ENCODE assay signal across 8 cellular contexts in genomic region chr17:78241277-78242023, GRCh38. TPM values are rescaled to one million over a fixed set of nuclear protein-coding genes. Genes with fewer than 3 reads are reported as not detected.
DNase-seq lines count a peak whose midpoint lies in the region; ATAC-seq, FAIRE-seq and TF ChIP-seq lines count a peak whose summit lies in the region.

No MANE protein-coding gene starts in this region.

- FAIRE-seq in A549 (lab: Jason Lieb, UNC), result no peak

- no peaks in the 10 kb centered on the region for H3K27me3 ChIP-seq in SJCRH30

- DNase-seq in A549 (ENCODE audit: low read depth in 1 of 2, low spot score in 1 of 2) (peak; percentile 69 to 93), SJCRH30 (peak; percentile 88 to 96), head of caudate nucleus (peak in 41 of 42 donors; percentile 35 to 96 (median 87)), NOMO-1 (lab: John Stamatoyannopoulos, UW; ENCODE audit: unreplicated experiment in 2 of 2) (no peak), Kasumi-1 (lab: John Stamatoyannopoulos, UW) (no peak)

- TF ChIP-seq POLR2A in A549 (IDR thresholded peaks at IDR 0.05; ENCODE audit: low read length), result no peak

- H3K9me3 ChIP-seq in A549 (peaks cover 7% of the 10 kb centered on the region; the same call in 2 of the 3 replicates), SJCRH30 (replicated peaks) (peaks cover 7% of the 10 kb centered on the region; the same call in 1 of the 2 replicates)

- no peak overlapping the region for H3K27ac ChIP-seq in A549
- no peak overlapping the region for H3K27ac ChIP-seq in SJCRH30

- H3K4me3 ChIP-seq in A549 (no peak overlapping the region), SJCRH30 (no peak overlapping the region)

- no peaks in the 10 kb centered on the region for H3K4me1 ChIP-seq in A549
- H3K4me1 ChIP-seq in SJCRH30, result peaks cover 34% of the 10 kb centered on the region

- CTCF ChIA-PET in A549 (lab: Yijun Ruan, JAX), result interaction anchor here (1.5 to 10.4 kb wide), 2 partner anchors 9 to 180 kb away, joined by 6 to 159 read pairs; no protein-coding TSS in a partner anchor

- no peak for TF ChIP-seq RAD21 in A549 (conservative IDR thresholded peaks at IDR 0.05 in 1 of 2, IDR thresholded peaks at IDR 0.05 in 1 of 2)

- WGBS in A549 (ENCODE audit: missing lambda C conversion rate), result 67% methylated on average over 13 of the region's 13 CpGs

- POLR2A ChIA-PET in A549 (lab: Yijun Ruan, JAX), result no interaction called here

- intact Hi-C loops in head of caudate nucleus (cut with DNase I), result no loop called here

- no peak for TF ChIP-seq EP300 in A549 (IDR thresholded peaks at IDR 0.05)

- no peak for TF ChIP-seq CTCF in A549 (IDR thresholded peaks at IDR 0.05)

- no peaks in the 10 kb centered on the region for H3K36me3 ChIP-seq in SJCRH30

- ATAC-seq in A549 (peak; percentile 44 to 89; a peak in 5 of 6 replicates), GM18868 (IDR thresholded peaks at IDR 0.05; ENCODE audit: unreplicated experiment) (peak; percentile 18), HG02571 (IDR thresholded peaks at IDR 0.05; ENCODE audit: unreplicated experiment) (no peak), GM18498 (IDR thresholded peaks at IDR 0.05; ENCODE audit: unreplicated experiment) (no peak)

- H3K4me2 ChIP-seq in A549, result no peak overlapping the region

TF ChIP-seq in A549, 52 proteins besides CTCF, POLR2A, EP300 and RAD21:
- TF ChIP-seq RARB (CRISPR knock-in tag; IDR thresholded peaks at IDR 0.05) (no peak), REST (IDR thresholded peaks at IDR 0.05) (no peak), FOSB (CRISPR knock-in tag; IDR thresholded peaks at IDR 0.05) (no peak), CEBPB (IDR thresholded peaks at IDR 0.05) (no peak), FOXS1 (CRISPR knock-in tag; IDR thresholded peaks at IDR 0.05) (0 out of 2 replicates have a peak, but pooled peaks have one; percentile 52), ZFP36 (IDR thresholded peaks at IDR 0.05; ENCODE audit: borderline replicate concordance, partially characterized antibody) (no peak), ATOH8 (CRISPR knock-in tag; IDR thresholded peaks at IDR 0.05; ENCODE audit: low read depth) (peak; percentile 81), MYC (IDR thresholded peaks at IDR 0.05; ENCODE audit: borderline replicate concordance, low read length) (no peak), HOXB5 (CRISPR knock-in tag; IDR thresholded peaks at IDR 0.05) (peak; percentile 74; the same call in 1 of the 2 replicates), RNF2 (IDR thresholded peaks at IDR 0.05; ENCODE audit: borderline replicate concordance, low read depth) (no peak), BHLHE40 (IDR thresholded peaks at IDR 0.05; ENCODE audit: low read depth, low read length) (no peak)

RNA-seq across cellular contexts. Expression of gene TMEM235, which starts 10.0 kb away (rescaled TPM):
- polyA plus RNA-seq in A549 (2011; rRNA removed), result not detected in 2 replicates
- polyA plus RNA-seq in A549 (2012; cell fraction: cytosol; rRNA removed), result not detected in 2 replicates
- polyA plus RNA-seq in A549 (2012; cell fraction: nucleus; rRNA removed), result 0.02 and 0.18 TPM in 2 replicates
- polyA plus RNA-seq in A549 (2017; fragmentation: RNase III; extraction: RNeasy Plus Mini Kit Qiagen cat#74134 plus additional on column Dnase treatment), result not detected in 3 replicates
- polyA minus RNA-seq in A549 (2011; rRNA and poly(A)+ RNA removed), result not detected in 2 replicates
- 0.10 TPM in 1 of 2 replicates, not detected in the other for total RNA-seq in SJCRH30 (2014; rRNA removed; shearing (Covaris generic))

RNA-seq across cellular contexts. Expression of gene BIRC5, which starts 27.4 kb away (rescaled TPM):
- polyA plus RNA-seq in A549 (2011; rRNA removed) (45.4 and 51.9 TPM in 2 replicates), A549 (2017; fragmentation: RNase III; extraction: RNeasy Plus Mini Kit Qiagen cat#74134 plus additional on column Dnase treatment) (93.5 to 116 TPM (median 109 TPM) in 3 replicates)
- polyA plus RNA-seq in A549 (2012; cell fraction: cytosol; rRNA removed), result 90.7 and 118 TPM in 2 replicates
- polyA plus RNA-seq in A549 (2012; cell fraction: nucleus; rRNA removed), result 35.8 and 47.6 TPM in 2 replicates
- polyA minus RNA-seq in A549 (2011; rRNA and poly(A)+ RNA removed), result 40.3 and 63.2 TPM in 2 replicates
- total RNA-seq in SJCRH30 (2014; rRNA removed; shearing (Covaris generic)), result 248 and 255 TPM in 2 replicates

RNA-seq across cellular contexts. Expression of gene AFMID, which starts 54.3 kb away (rescaled TPM):
- polyA plus RNA-seq in A549 (2011; rRNA removed) (33.4 and 59.8 TPM in 2 replicates), A549 (2017; fragmentation: RNase III; extraction: RNeasy Plus Mini Kit Qiagen cat#74134 plus additional on column Dnase treatment) (43.4 to 46.0 TPM (median 45.2 TPM) in 3 replicates)
- polyA plus RNA-seq in A549 (2012; cell fraction: cytosol; rRNA removed), result 44.2 and 50.6 TPM in 2 replicates
- polyA plus RNA-seq in A549 (2012; cell fraction: nucleus; rRNA removed), result 39.7 and 60.2 TPM in 2 replicates
- polyA minus RNA-seq in A549 (2011; rRNA and poly(A)+ RNA removed), result 51.0 and 55.9 TPM in 2 replicates
- total RNA-seq in SJCRH30 (2014; rRNA removed; shearing (Covaris generic)), result 97.1 and 110 TPM in 2 replicates

RNA-seq across cellular contexts. Expression of gene TK1, which starts 54.6 kb away (rescaled TPM):
- polyA plus RNA-seq in A549 (2011; rRNA removed) (86.1 and 90.9 TPM in 2 replicates), A549 (2017; fragmentation: RNase III; extraction: RNeasy Plus Mini Kit Qiagen cat#74134 plus additional on column Dnase treatment) (342 to 380 TPM (median 355 TPM) in 3 replicates)
- polyA plus RNA-seq in A549 (2012; cell fraction: cytosol; rRNA removed), result 504 and 555 TPM in 2 replicates
- polyA plus RNA-seq in A549 (2012; cell fraction: nucleus; rRNA removed), result 355 and 514 TPM in 2 replicates
- 103 and 148 TPM in 2 replicates for polyA minus RNA-seq in A549 (2011; rRNA and poly(A)+ RNA removed)
- total RNA-seq in SJCRH30 (2014; rRNA removed; shearing (Covaris generic)), result 141 and 158 TPM in 2 replicates

Comparison
In these comparisons a context has a peak if more than half of its experiments do, and no peak if none do; other contexts are left out.
1. ATAC-seq: peak in A549 (2 of 2) and GM18868 (single experiment); none in HG02571 (single experiment) and GM18498 (single experiment).
2. DNase-seq: peak in A549 (2 of 2), SJCRH30 (2 of 2) and head of caudate nucleus (41 of 42); none in NOMO-1 (0 of 2) and Kasumi-1 (0 of 2).